23 cellular contexts compared by ENCODE assay signal in genomic region chr10:63505562-63505961, GRCh38. TPM values are rescaled to one million over a fixed set of nuclear protein-coding genes. Genes with fewer than 3 reads are reported as not detected.
DNase-seq lines count a peak whose midpoint lies in the region; ATAC-seq, FAIRE-seq and TF ChIP-seq lines count a peak whose summit lies in the region.
"Had no signal": no experiment of that assay in that cellular context is flagged by ENCODE, and none has a peak within 500 bp of the region (broad histone marks: within the 10 kb centered on the region; RNA-seq: fewer than 3 reads in every experiment).

No MANE protein-coding gene starts in this region.

- H3K27ac Mint-ChIP-seq in MCF 10A (ENCODE audit: low read depth, unreplicated experiment) (peak overlapping the region; percentile 40), T-helper 17 cell (peak overlapping the region; percentile 11)
- H3K27ac Mint-ChIP-seq: HFFc6 had no signal

- no peak for DNase-seq in MCF 10A (ENCODE audit: unreplicated experiment)
- DNase-seq in mammary epithelial cell = no peak
- DNase-seq in T-helper 17 cell = no peak
- DNase-seq in epithelial cell of prostate (ENCODE audit: low read depth, low spot score) = no peak
- DNase-seq in MV-4-11 (lab: John Stamatoyannopoulos, UW) = no peak
- DNase-seq in pons (ENCODE audit: low spot score) = no peak
- DNase-seq in D721Med (ENCODE audit: insufficient read length, low spot score) = no peak
- DNase-seq: CD8-positive, alpha-beta memory T cell; DMS79 treated with DMSO at 0.1 percent for 48 hours; H7; HFFc6; IMR-90; NCI-H1417; NCI-H1694 treated with DMSO at 0.1 percent for 48 hours; NCI-H2081 treated with DMSO at 0.1 percent for 48 hours; NCI-H2171 treated with DMSO at 0.1 percent for 48 hours; NCI-H524 treated with DMSO at 0.1 percent for 48 hours; NCI-H82 had no signal

- H3K27me3 ChIP-seq in mammary epithelial cell (ENCODE audit: insufficient read depth, low read length) = no peaks in the 10 kb centered on the region

- no TSS peak for BruUV-seq in MCF 10A (replicated peaks; lab: Mats Ljungman, UMichigan)
- no TSS peak for BruUV-seq in mammary epithelial cell (replicated peaks; lab: Mats Ljungman, UMichigan)

- intact Hi-C loops in MCF 10A (cut with micrococcal nuclease) (no loop called here), mammary epithelial cell (cut with micrococcal nuclease) (no loop called here)

- peaks cover 94% of the 10 kb centered on the region for H3K79me2 ChIP-seq in mammary epithelial cell (ENCODE audit: insufficient read depth, low read length)

- no peaks in the 10 kb centered on the region for H3K27me3 Mint-ChIP-seq in MCF 10A (ENCODE audit: insufficient read depth, unreplicated experiment)
- no peaks in the 10 kb centered on the region for H3K27me3 Mint-ChIP-seq in T-helper 17 cell
- H3K27me3 Mint-ChIP-seq: CD8-positive, alpha-beta memory T cell had no signal

- H3K4me1 Mint-ChIP-seq in MCF 10A (ENCODE audit: insufficient read depth, unreplicated experiment) = peaks cover 20% of the 10 kb centered on the region
- peaks cover 35% of the 10 kb centered on the region for H3K4me1 Mint-ChIP-seq in T-helper 17 cell

- H3K27ac ChIP-seq in mammary epithelial cell (ENCODE audit: insufficient read depth, low read depth, low read length) = no peak overlapping the region
- H3K27ac ChIP-seq in epithelial cell of prostate = peak overlapping the region; percentile 63
- H3K27ac ChIP-seq: 22Rv1, C4-2B had no signal

- CTCF ChIA-PET in MCF 10A (lab: Yijun Ruan, JAX) = interaction anchor here (0.6 to 2.6 kb wide), 7 partner anchors 10 to 236 kb away, joined by 3 to 10 read pairs (median 3); no protein-coding TSS in a partner anchor
- CTCF ChIA-PET in mammary epithelial cell (lab: Charles Lee; ENCODE audit: low non-redundant PET) = no interaction called here

- WGBS in mammary epithelial cell (ENCODE audit: low coverage, missing lambda C conversion rate) = 50% methylated on average over 2 of the region's 2 CpGs

- H3K4me3 ChIP-seq in mammary epithelial cell (replicated peaks in 1 of 3; ENCODE audit: insufficient read depth in 1 of 3, low read depth in 2 of 3, low read length in 3 of 3) = no peak overlapping the region
- H3K4me3 ChIP-seq: GM12878 had no signal

- H4K20me1 ChIP-seq in mammary epithelial cell (ENCODE audit: insufficient read depth, low read length) = no peaks in the 10 kb centered on the region

- H2AFZ ChIP-seq in mammary epithelial cell (ENCODE audit: low read depth, low read length) = no peak overlapping the region

- H3K4me3 Mint-ChIP-seq in MCF 10A (ENCODE audit: unreplicated experiment) = no peak overlapping the region
- no peak overlapping the region for H3K4me3 Mint-ChIP-seq in T-helper 17 cell
- H3K4me3 Mint-ChIP-seq: CD8-positive, alpha-beta memory T cell; HFFc6 had no signal

- in situ Hi-C loops in mammary epithelial cell (cut with MboI; ENCODE audit: low sequenced_read_pairs in 2 of 2) = loop anchor here in 1 of 2 donors (25.0 kb wide), 1 partner anchor 207 kb away; no protein-coding TSS in a partner anchor

- POLR2A ChIA-PET in MCF 10A (lab: Yijun Ruan, JAX) = interaction anchor here (0.7 to 6.0 kb wide), 11 partner anchors 7 to 202 kb away, joined by 3 to 83 read pairs (median 4); partner anchors contain the start of genes JMJD1C and REEP3

- H3K9me3 ChIP-seq in mammary epithelial cell (replicated peaks; ENCODE audit: insufficient read depth, low read length) (no peaks in the 10 kb centered on the region), T-helper 17 cell (ENCODE audit: control insufficient read depth, low read length, poor library complexity, severe bottlenecking) (no peaks in the 10 kb centered on the region)

- H3K9me3 Mint-ChIP-seq in MCF 10A (ENCODE audit: unreplicated experiment) = no peaks in the 10 kb centered on the region
- H3K9me3 Mint-ChIP-seq: CD8-positive, alpha-beta memory T cell; HFFc6 had no signal

- TF ChIP-seq CTCF in MCF 10A (IDR thresholded peaks at IDR 0.05; ENCODE audit: unreplicated experiment) (no peak), mammary epithelial cell (conservative IDR thresholded peaks at IDR 0.05 in 1 of 2, IDR thresholded peaks at IDR 0.05 in 1 of 2; ENCODE audit: extremely low read depth in 1 of 2, insufficient read depth in 1 of 2, low read depth in 1 of 2, low read length in 2 of 2) (no peak), D721Med (IDR thresholded peaks at IDR 0.05; ENCODE audit: insufficient read depth, missing control alignments) (no peak)

- FAIRE-seq in D721Med (lab: Jason Lieb, UNC) = no peak
- FAIRE-seq: GM12878 had no signal

- no peaks in the 10 kb centered on the region for H3K36me3 ChIP-seq in mammary epithelial cell (ENCODE audit: insufficient read depth, low read length)

- dilution Hi-C loops in mammary epithelial cell (cut with HindIII; ENCODE audit: low sequenced_read_pairs) = no loop called here

- no peak overlapping the region for H3K4me2 ChIP-seq in mammary epithelial cell (ENCODE audit: insufficient read depth, low read depth, low read length)

- H3K9ac ChIP-seq in mammary epithelial cell (ENCODE audit: insufficient read depth, low read length) = no peak overlapping the region

- peaks cover 18% of the 10 kb centered on the region for H3K4me1 ChIP-seq in mammary epithelial cell (ENCODE audit: insufficient read depth, low read length)

- ATAC-seq in T-helper 17 cell (no peak), HG03354 (IDR thresholded peaks at IDR 0.05; ENCODE audit: poor library complexity, severe bottlenecking, unreplicated experiment) (no peak)
- ATAC-seq: GM12878, Right ventricle myocardium inferior had no signal

- H3K36me3 Mint-ChIP-seq in MCF 10A (ENCODE audit: insufficient read depth, unreplicated experiment) (peaks cover 5% of the 10 kb centered on the region), T-helper 17 cell (ENCODE audit: low read depth) (peaks cover 5% of the 10 kb centered on the region)

RNA-seq across cellular contexts. Expression of gene REEP3, which starts 15.6 kb away (rescaled TPM):
- total RNA-seq in MCF 10A (2022) = 51.8 and 69.0 TPM in 2 replicates
- total RNA-seq in mammary epithelial cell = 10 to 100 TPM; 80.4 to 81.8 TPM
- 62.1 TPM for polyA plus RNA-seq in mammary epithelial cell
- polyA minus RNA-seq in mammary epithelial cell = 28.5 TPM
- 10 to 100 TPM; 21.1 TPM for total RNA-seq in T-helper 17 cell

RNA-seq across cellular contexts. Expression of gene JMJD1C, which starts 39.8 kb away (rescaled TPM):
- 91.9 and 101 TPM in 2 replicates for total RNA-seq in MCF 10A (2022)
- 10 to 100 TPM; 57.7 to 80.4 TPM for total RNA-seq in mammary epithelial cell
- polyA plus RNA-seq in mammary epithelial cell = 16.9 TPM
- polyA minus RNA-seq in mammary epithelial cell = 36.0 TPM
- total RNA-seq in T-helper 17 cell = 100 to 1,000 TPM; 215 to 279 TPM
